ENCODE assay signal across 15 cellular contexts in the genomic region with DNA sequence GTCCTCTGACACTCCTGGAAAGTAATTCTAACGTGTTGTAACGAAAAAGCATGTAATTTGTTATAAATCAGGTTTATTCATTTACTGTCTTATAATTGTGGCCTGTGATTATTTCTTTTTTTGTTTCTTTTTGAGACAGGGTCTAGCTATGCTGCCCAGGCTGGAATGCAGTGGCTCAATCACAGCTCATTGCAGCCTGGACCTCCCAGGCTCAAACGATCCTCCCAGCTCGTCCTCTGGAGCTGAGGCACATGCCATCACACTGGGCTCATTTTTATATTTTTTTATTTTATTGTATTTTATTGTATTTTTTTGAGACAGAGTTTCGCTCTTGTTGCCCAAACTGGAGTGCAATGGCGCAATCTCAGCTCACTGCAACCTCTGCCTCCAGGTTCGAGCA. TPM values are rescaled to one million over a fixed set of nuclear protein-coding genes. Genes with fewer than 3 reads are reported as not detected.
DNase-seq lines count a peak whose midpoint lies in the region; ATAC-seq and TF ChIP-seq lines count a peak whose summit lies in the region.
"Had no signal": no experiment of that assay in that cellular context is flagged by ENCODE, and none has a peak within 500 bp of the region (broad histone marks: within the 10 kb centered on the region; RNA-seq: fewer than 3 reads in every experiment).

No MANE protein-coding gene starts in this region.

- CTCF ChIA-PET in activated CD8-positive, alpha-beta T cell treated with anti-CD3 and anti-CD28 coated beads, Interleukin-2, amount 10 ng/mL, durations not matched to agents 7 days and 5 days (lab: Charles Lee): interaction anchor here (1.8 kb wide), 1 partner anchor 11 kb away, joined by 6 read pairs; no protein-coding TSS in a partner anchor
- CTCF ChIA-PET in activated CD8-positive, alpha-beta T cell treated with anti-CD3 and anti-CD28 coated beads for 36 hours (lab: Charles Lee): interaction anchor here (1.5 kb wide), 1 partner anchor 82 kb away, joined by 5 read pairs; no protein-coding TSS in a partner anchor
- CTCF ChIA-PET in CD4-positive, alpha-beta T cell (lab: Charles Lee): no interaction called here
- CTCF ChIA-PET in T-cell (lab: Charles Lee): interaction anchor here in 1 of 2 donors (0.9 kb wide), 1 partner anchor 210 kb away, joined by 4 read pairs; no protein-coding TSS in a partner anchor

- no peak overlapping the region for H3K27ac ChIP-seq in CD4-positive, alpha-beta T cell (ENCODE audit: low read depth, low read length)
- peak overlapping the region; percentile 55 for H3K27ac ChIP-seq in effector memory CD4-positive, alpha-beta T cell (ENCODE audit: insufficient read depth, low read length, poor library complexity, severe bottlenecking)
- no peak overlapping the region for H3K27ac ChIP-seq in uterus
- H3K27ac ChIP-seq: 22Rv1, BLaER1 had no signal

- no peaks in the 10 kb centered on the region for H3K9me3 ChIP-seq in CD4-positive, alpha-beta T cell (ENCODE audit: control insufficient read depth, low read length)
- no peaks in the 10 kb centered on the region for H3K9me3 ChIP-seq in effector memory CD4-positive, alpha-beta T cell (ENCODE audit: control insufficient read depth, low read length)
- H3K9me3 ChIP-seq in uterus: no peaks in the 10 kb centered on the region
- H3K9me3 ChIP-seq: BLaER1 had no signal

- peaks cover 16% of the 10 kb centered on the region for H3K36me3 Mint-ChIP-seq in activated CD8-positive, alpha-beta T cell treated with anti-CD3 and anti-CD28 coated beads, Interleukin-2, amount 10 ng/mL, durations not matched to agents 7 days and 5 days (ENCODE audit: low read depth)
- H3K36me3 Mint-ChIP-seq in activated CD8-positive, alpha-beta T cell treated with anti-CD3 and anti-CD28 coated beads for 36 hours (ENCODE audit: low read depth): peaks cover 3% of the 10 kb centered on the region
- H3K36me3 Mint-ChIP-seq in CD4-positive, alpha-beta T cell (ENCODE audit: low read depth): peaks cover 1% of the 10 kb centered on the region
- peaks cover under 1% of the 10 kb centered on the region for H3K36me3 Mint-ChIP-seq in T-cell
- H3K36me3 Mint-ChIP-seq: CD4-positive, alpha-beta memory T cell had no signal

- TF ChIP-seq POLR2A in uterus (IDR thresholded peaks at IDR 0.05): no peak

- H3K4me3 ChIP-seq in effector memory CD4-positive, alpha-beta T cell (ENCODE audit: insufficient read depth, low read depth, low read length, poor library complexity, severe bottlenecking): no peak overlapping the region
- no peak overlapping the region for H3K4me3 ChIP-seq in uterus
- H3K4me3 ChIP-seq: BLaER1, GM23338 had no signal

- no peak overlapping the region for H3K27ac Mint-ChIP-seq in activated CD8-positive, alpha-beta T cell treated with anti-CD3 and anti-CD28 coated beads, Interleukin-2, amount 10 ng/mL, durations not matched to agents 7 days and 5 days
- no peak overlapping the region for H3K27ac Mint-ChIP-seq in activated CD8-positive, alpha-beta T cell treated with anti-CD3 and anti-CD28 coated beads for 36 hours
- H3K27ac Mint-ChIP-seq in CD4-positive, alpha-beta T cell: peak overlapping the region; percentile 79
- H3K27ac Mint-ChIP-seq in T-cell: peak overlapping the region; percentile 61 to 83
- H3K27ac Mint-ChIP-seq: GM23338 had no signal

- peaks cover 9% of the 10 kb centered on the region for H3K4me1 ChIP-seq in effector memory CD4-positive, alpha-beta T cell (ENCODE audit: control insufficient read depth, insufficient read depth, low read length, poor library complexity, severe bottlenecking)
- H3K4me1 ChIP-seq in uterus: no peaks in the 10 kb centered on the region

- no peak for ATAC-seq in activated CD8-positive, alpha-beta T cell treated with anti-CD3 and anti-CD28 coated beads, Interleukin-2, amount 10 ng/mL, durations not matched to agents 7 days and 5 days
- no peak for ATAC-seq in activated CD8-positive, alpha-beta T cell treated with anti-CD3 and anti-CD28 coated beads for 36 hours
- no peak for ATAC-seq in CD4-positive, alpha-beta T cell (ENCODE audit: poor library complexity)
- ATAC-seq in T-cell (replicated peaks in 1 of 4) (no peak), HG03520 (IDR thresholded peaks at IDR 0.05; ENCODE audit: unreplicated experiment) (no peak), HG02840 (IDR thresholded peaks at IDR 0.05; ENCODE audit: low FRiP score, unreplicated experiment) (no peak)
- ATAC-seq: GM23338 had no signal

- intact Hi-C loops in activated CD8-positive, alpha-beta T cell treated with anti-CD3 and anti-CD28 coated beads for 36 hours (cut with micrococcal nuclease): no loop called here
- intact Hi-C loops in CD4-positive, alpha-beta T cell (cut with DNase I, micrococcal nuclease): loop anchor here in 1 of 2 experiments (5.0 kb wide), 1 partner anchor 42 kb away; no protein-coding TSS in a partner anchor
- intact Hi-C loops in uterus (cut with DNase I; ENCODE audit: low total_unique reads): no loop called here

- no peaks in the 10 kb centered on the region for H3K27me3 ChIP-seq in CD4-positive, alpha-beta T cell (ENCODE audit: control insufficient read depth, insufficient read depth, low read length)
- H3K27me3 ChIP-seq in effector memory CD4-positive, alpha-beta T cell (replicated peaks; ENCODE audit: control insufficient read depth, insufficient read depth, low read length, poor library complexity, severe bottlenecking): no peaks in the 10 kb centered on the region
- no peaks in the 10 kb centered on the region for H3K27me3 ChIP-seq in uterus
- H3K27me3 ChIP-seq: BLaER1 had no signal

- H3K4me3 Mint-ChIP-seq in activated CD8-positive, alpha-beta T cell treated with anti-CD3 and anti-CD28 coated beads, Interleukin-2, amount 10 ng/mL, durations not matched to agents 7 days and 5 days: peak overlapping the region; percentile 18
- H3K4me3 Mint-ChIP-seq in activated CD8-positive, alpha-beta T cell treated with anti-CD3 and anti-CD28 coated beads for 36 hours: no peak overlapping the region
- no peak overlapping the region for H3K4me3 Mint-ChIP-seq in CD4-positive, alpha-beta T cell
- H3K4me3 Mint-ChIP-seq in T-cell: peak overlapping the region in 1 of 3 donors; percentile 68
- H3K4me3 Mint-ChIP-seq: GM23338, H9 had no signal

- no peak for DNase-seq in activated CD8-positive, alpha-beta T cell treated with anti-CD3 and anti-CD28 coated beads, Interleukin-2, amount 10 ng/mL, durations not matched to agents 7 days and 5 days
- no peak for DNase-seq in activated CD8-positive, alpha-beta T cell treated with anti-CD3 and anti-CD28 coated beads for 36 hours
- DNase-seq in CD4-positive, alpha-beta T cell: no peak
- DNase-seq in T-cell: no peak
- DNase-seq in effector memory CD4-positive, alpha-beta T cell: no peak
- DNase-seq in uterus: no peak
- DNase-seq: DMS79, EL, H9 had no signal

- POLR2A ChIA-PET in activated CD8-positive, alpha-beta T cell treated with anti-CD3 and anti-CD28 coated beads, Interleukin-2, amount 10 ng/mL, durations not matched to agents 7 days and 5 days (lab: Charles Lee): interaction anchor here (0.6 kb wide), 1 partner anchor 18 kb away, joined by 4 read pairs; no protein-coding TSS in a partner anchor
- POLR2A ChIA-PET in activated CD8-positive, alpha-beta T cell treated with anti-CD3 and anti-CD28 coated beads for 36 hours (lab: Charles Lee): no interaction called here
- POLR2A ChIA-PET in CD4-positive, alpha-beta T cell (lab: Charles Lee): interaction anchor here (0.6 to 3.7 kb wide), 5 partner anchors 8 to 228 kb away, joined by 3 to 33 read pairs (median 6); a partner anchor contains a TSS
- POLR2A ChIA-PET in T-cell (lab: Charles Lee): interaction anchor here in 1 of 2 donors (0.6 to 0.8 kb wide), 2 partner anchors 131 to 137 kb away, joined by 4 to 12 read pairs; no protein-coding TSS in a partner anchor

- no peak for TF ChIP-seq CTCF in activated CD8-positive, alpha-beta T cell treated with anti-CD3 and anti-CD28 coated beads for 36 hours (IDR thresholded peaks at IDR 0.05)
- no peak for TF ChIP-seq CTCF in CD4-positive, alpha-beta T cell (IDR thresholded peaks at IDR 0.05)
- TF ChIP-seq CTCF in uterus (IDR thresholded peaks at IDR 0.05): no peak

- peaks cover 69% of the 10 kb centered on the region for H3K4me1 Mint-ChIP-seq in activated CD8-positive, alpha-beta T cell treated with anti-CD3 and anti-CD28 coated beads, Interleukin-2, amount 10 ng/mL, durations not matched to agents 7 days and 5 days (ENCODE audit: low read depth)
- H3K4me1 Mint-ChIP-seq in activated CD8-positive, alpha-beta T cell treated with anti-CD3 and anti-CD28 coated beads for 36 hours (ENCODE audit: low read depth): peaks cover 57% of the 10 kb centered on the region
- peaks cover 70% of the 10 kb centered on the region for H3K4me1 Mint-ChIP-seq in CD4-positive, alpha-beta T cell (ENCODE audit: low read depth)
- H3K4me1 Mint-ChIP-seq in T-cell: peaks cover 68 to 75% (median 71%) of the 10 kb centered on the region in 3 donors

- H3K9me3 Mint-ChIP-seq in activated CD8-positive, alpha-beta T cell treated with anti-CD3 and anti-CD28 coated beads, Interleukin-2, amount 10 ng/mL, durations not matched to agents 7 days and 5 days (ENCODE audit: insufficient read depth): no peaks in the 10 kb centered on the region
- H3K9me3 Mint-ChIP-seq in activated CD8-positive, alpha-beta T cell treated with anti-CD3 and anti-CD28 coated beads for 36 hours: no peaks in the 10 kb centered on the region
- H3K9me3 Mint-ChIP-seq in CD4-positive, alpha-beta T cell: no peaks in the 10 kb centered on the region
- no peaks in the 10 kb centered on the region for H3K9me3 Mint-ChIP-seq in T-cell
- H3K9me3 Mint-ChIP-seq: CD4-positive, alpha-beta memory T cell; GM23338; H9 had no signal

- no peaks in the 10 kb centered on the region for H3K27me3 Mint-ChIP-seq in activated CD8-positive, alpha-beta T cell treated with anti-CD3 and anti-CD28 coated beads, Interleukin-2, amount 10 ng/mL, durations not matched to agents 7 days and 5 days (ENCODE audit: low read depth)
- H3K27me3 Mint-ChIP-seq in activated CD8-positive, alpha-beta T cell treated with anti-CD3 and anti-CD28 coated beads for 36 hours: no peaks in the 10 kb centered on the region
- no peaks in the 10 kb centered on the region for H3K27me3 Mint-ChIP-seq in CD4-positive, alpha-beta T cell
- H3K27me3 Mint-ChIP-seq in T-cell: no peaks in the 10 kb centered on the region
- H3K27me3 Mint-ChIP-seq: CD4-positive, alpha-beta memory T cell had no signal

- no peaks in the 10 kb centered on the region for H3K36me3 ChIP-seq in effector memory CD4-positive, alpha-beta T cell (ENCODE audit: control insufficient read depth, insufficient read depth, low read length)
- no peaks in the 10 kb centered on the region for H3K36me3 ChIP-seq in uterus
- H3K36me3 ChIP-seq: BLaER1 had no signal

RNA-seq across cellular contexts. Expression of a gene that starts 15.9 kb away (rescaled TPM):
- total RNA-seq in activated CD8-positive, alpha-beta T cell treated with anti-CD3 and anti-CD28 coated beads, Interleukin-2, amount 10 ng/mL, durations not matched to agents 7 days and 5 days: 10 to 100 TPM; 78.5 to 81.1 TPM
- 10 to 100 TPM; 40.6 to 44.3 TPM for total RNA-seq in activated CD8-positive, alpha-beta T cell treated with anti-CD3 and anti-CD28 coated beads for 36 hours
- total RNA-seq in CD4-positive, alpha-beta T cell: 100 to 1,000 TPM; 101 to 103 TPM
- total RNA-seq in T-cell (100 to 1,000 TPM in 2 of 5 donors, 10 to 100 TPM in 3; 57.8 to 151 (median 84.2) TPM), uterus (100 to 1,000 TPM in 2 of 4 donors, 10 to 100 TPM in 2; 60.0 to 199 (median 99.4) TPM)

Comparison
In these comparisons a context has a peak if more than half of its experiments do, and no peak if none do; other contexts are left out.
1. H3K27ac Mint-ChIP-seq: peak in CD4-positive, alpha-beta T cell (single experiment) and T-cell (2 of 2); none in activated CD8-positive, alpha-beta T cell treated with anti-CD3 and anti-CD28 coated beads, Interleukin-2, amount 10 ng/mL, durations not matched to agents 7 days and 5 days (single experiment) and activated CD8-positive, alpha-beta T cell treated with anti-CD3 and anti-CD28 coated beads for 36 hours (single experiment).